Comparison of ENCODE assay signal across 19 cellular contexts in the genomic region with DNA sequence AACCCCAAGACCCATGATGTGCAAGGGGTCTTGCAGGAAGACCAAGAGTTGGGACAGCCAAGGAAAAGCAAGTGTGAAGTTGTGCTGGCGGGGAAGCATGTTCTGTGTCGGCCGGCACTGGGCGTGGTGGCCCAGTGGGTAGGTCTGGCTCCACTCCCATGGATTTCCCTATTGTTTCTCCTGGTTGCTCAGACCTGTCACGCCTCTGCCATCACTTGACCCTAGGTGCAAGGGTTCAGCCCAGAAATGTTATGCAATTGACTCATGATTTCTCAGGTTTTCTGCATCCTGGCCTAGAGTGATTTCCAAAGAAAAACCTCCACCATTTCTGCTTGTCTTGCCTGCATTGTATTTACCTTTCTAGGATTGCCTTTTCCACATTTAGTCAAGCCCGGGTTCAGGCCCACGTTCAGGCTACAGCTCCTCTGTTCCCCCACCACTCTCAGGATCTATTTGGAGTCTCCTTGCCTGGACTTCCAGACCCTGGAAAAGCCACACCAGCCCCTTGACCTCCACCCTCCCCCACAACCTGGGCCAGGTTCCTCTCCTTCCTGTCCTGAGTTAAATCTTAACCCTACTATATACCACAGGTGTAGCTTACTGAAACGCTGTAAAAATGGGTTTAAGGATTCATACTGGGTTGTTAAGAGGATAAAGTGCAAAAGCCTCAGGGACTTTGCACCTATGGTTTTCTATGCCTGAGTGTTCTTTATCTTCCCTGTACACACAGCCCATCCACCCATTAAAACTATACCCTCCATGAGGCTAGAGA. TPM values are rescaled to one million over a fixed set of nuclear protein-coding genes. Genes with fewer than 3 reads are reported as not detected.
A peak's percentile ranks its signal among the peaks of the same experiment; 100 is the strongest.
DNase-seq lines count a peak whose midpoint lies in the region; ATAC-seq, FAIRE-seq and TF ChIP-seq lines count a peak whose summit lies in the region.
"Had no signal": no experiment of that assay in that cellular context is flagged by ENCODE, and none has a peak within 500 bp of the region (broad histone marks: within the 10 kb centered on the region; RNA-seq: fewer than 3 reads in every experiment).

No MANE protein-coding gene starts in this region.

- peaks cover 2% of the 10 kb centered on the region for H3K4me1 Mint-ChIP-seq in progenitor cell of endocrine pancreas (ENCODE audit: low read depth)
- H3K4me1 Mint-ChIP-seq in activated T-helper 1 cell treated with anti-CD3 and anti-CD28 coated beads, Interleukin-12 subunit alpha, Interleukin-12 subunit beta, Interleukin-2, Interleukin-4 antibody, amounts not matched to agents 30 ng/mL and 10 ng/mL and 1 ng/mL, durations not matched to agents 14 hours and 24 hours and 36 hours (ENCODE audit: low read depth), result no peaks in the 10 kb centered on the region

- no peak for ATAC-seq in pancreas
- ATAC-seq: Right ventricle myocardium inferior had no signal

- TF ChIP-seq RAD21 in Ishikawa (IDR thresholded peaks at IDR 0.05; ENCODE audit: low read depth), result no peak

- no peak for TF ChIP-seq CTCF in bronchial epithelial cell (IDR thresholded peaks at IDR 0.05; ENCODE audit: insufficient read depth, low read length, severe bottlenecking)
- TF ChIP-seq CTCF in keratinocyte (optimal IDR thresholded peaks at IDR 0.05 in 1 of 3, IDR thresholded peaks at IDR 0.05 in 1 of 3, conservative IDR thresholded peaks at IDR 0.05 in 1 of 3; ENCODE audit: extremely low read depth in 1 of 3, insufficient read depth in 2 of 3, low read length in 3 of 3), result no peak
- TF ChIP-seq CTCF in progenitor cell of endocrine pancreas (IDR thresholded peaks at IDR 0.05; ENCODE audit: unreplicated experiment), result no peak
- TF ChIP-seq CTCF in pancreas (IDR thresholded peaks at IDR 0.05), result no peak

- no peaks in the 10 kb centered on the region for H3K36me3 Mint-ChIP-seq in progenitor cell of endocrine pancreas (ENCODE audit: insufficient read depth)
- no peaks in the 10 kb centered on the region for H3K36me3 Mint-ChIP-seq in activated T-helper 1 cell treated with anti-CD3 and anti-CD28 coated beads, Interleukin-12 subunit alpha, Interleukin-12 subunit beta, Interleukin-2, Interleukin-4 antibody, amounts not matched to agents 30 ng/mL and 10 ng/mL and 1 ng/mL, durations not matched to agents 14 hours and 24 hours and 36 hours (ENCODE audit: low read depth)
- H3K36me3 Mint-ChIP-seq: IgD-negative memory B cell had no signal

- H3K27ac Mint-ChIP-seq in progenitor cell of endocrine pancreas, result peak overlapping the region; percentile 57
- no peak overlapping the region for H3K27ac Mint-ChIP-seq in activated T-helper 1 cell treated with anti-CD3 and anti-CD28 coated beads, Interleukin-12 subunit alpha, Interleukin-12 subunit beta, Interleukin-2, Interleukin-4 antibody, amounts not matched to agents 30 ng/mL and 10 ng/mL and 1 ng/mL, durations not matched to agents 14 hours and 24 hours and 36 hours
- H3K27ac Mint-ChIP-seq: IgD-negative memory B cell had no signal

- no peak overlapping the region for H3K4me3 Mint-ChIP-seq in progenitor cell of endocrine pancreas (ENCODE audit: low read depth)
- H3K4me3 Mint-ChIP-seq in activated T-helper 1 cell treated with anti-CD3 and anti-CD28 coated beads, Interleukin-12 subunit alpha, Interleukin-12 subunit beta, Interleukin-2, Interleukin-4 antibody, amounts not matched to agents 30 ng/mL and 10 ng/mL and 1 ng/mL, durations not matched to agents 14 hours and 24 hours and 36 hours, result no peak overlapping the region
- H3K4me3 Mint-ChIP-seq: IgD-negative memory B cell had no signal

- H4K20me1 ChIP-seq in keratinocyte (ENCODE audit: control insufficient read depth, extremely low read depth, insufficient read depth, low read length), result no peaks in the 10 kb centered on the region

- H3K9me3 ChIP-seq in keratinocyte (ENCODE audit: control insufficient read depth, low read depth, low read length) (no peaks in the 10 kb centered on the region), pancreas (no peaks in the 10 kb centered on the region)

- intact Hi-C loops in activated T-helper 1 cell treated with anti-CD3 and anti-CD28 coated beads, Interleukin-12 subunit alpha, Interleukin-12 subunit beta, Interleukin-2, Interleukin-4 antibody, amounts not matched to agents 30 ng/mL and 10 ng/mL and 1 ng/mL, durations not matched to agents 14 hours and 24 hours and 36 hours (cut with micrococcal nuclease), result no loop called here
- intact Hi-C loops in pancreas (cut with DNase I), result no loop called here

- no peaks in the 10 kb centered on the region for H3K27me3 Mint-ChIP-seq in progenitor cell of endocrine pancreas
- H3K27me3 Mint-ChIP-seq in activated T-helper 1 cell treated with anti-CD3 and anti-CD28 coated beads, Interleukin-12 subunit alpha, Interleukin-12 subunit beta, Interleukin-2, Interleukin-4 antibody, amounts not matched to agents 30 ng/mL and 10 ng/mL and 1 ng/mL, durations not matched to agents 14 hours and 24 hours and 36 hours (ENCODE audit: insufficient read depth), result peaks cover 6% of the 10 kb centered on the region

- no peaks in the 10 kb centered on the region for H3K9me1 ChIP-seq in keratinocyte (ENCODE audit: control insufficient read depth, extremely low read depth, insufficient read depth, low read length)

- H3K4me1 ChIP-seq in keratinocyte (ENCODE audit: control insufficient read depth, extremely low read depth, insufficient read depth, low read length) (peaks cover 24% of the 10 kb centered on the region), pancreas (no peaks in the 10 kb centered on the region)

- FAIRE-seq in bronchial epithelial cell (lab: Jason Lieb, UNC) (peak; percentile 99), keratinocyte (lab: Jason Lieb, UNC) (peak; percentile 80), pancreas (lab: Jason Lieb, UNC) (no peak)
- FAIRE-seq: GM12891, GM18507, H1 had no signal

- H3K27ac ChIP-seq in keratinocyte (ENCODE audit: control insufficient read depth, insufficient read depth, low read length) (no peak overlapping the region), pancreas (no peak overlapping the region)

- 71 to 81% methylated on average over 8 of the region's 8 CpGs for WGBS in pancreas, 2 donors

- H3K9ac ChIP-seq in keratinocyte (ENCODE audit: control insufficient read depth, extremely low read depth, insufficient read depth, low read length), result no peak overlapping the region

- H3K9me3 Mint-ChIP-seq in progenitor cell of endocrine pancreas (ENCODE audit: low read depth), result no peaks in the 10 kb centered on the region
- H3K9me3 Mint-ChIP-seq in activated T-helper 1 cell treated with anti-CD3 and anti-CD28 coated beads, Interleukin-12 subunit alpha, Interleukin-12 subunit beta, Interleukin-2, Interleukin-4 antibody, amounts not matched to agents 30 ng/mL and 10 ng/mL and 1 ng/mL, durations not matched to agents 14 hours and 24 hours and 36 hours, result no peaks in the 10 kb centered on the region

- H3K27me3 ChIP-seq in bronchial epithelial cell (ENCODE audit: control insufficient read depth, insufficient read depth, low read length) (no peaks in the 10 kb centered on the region), keratinocyte (ENCODE audit: control insufficient read depth, extremely low read depth, insufficient read depth, low read length) (no peaks in the 10 kb centered on the region), pancreas (no peaks in the 10 kb centered on the region)

- dilution Hi-C loops in keratinocyte (cut with MboI; ENCODE audit: extremely low pct_ligation_motif_present, low sequenced_read_pairs), result no loop called here

- peak; percentile 78 for DNase-seq in bronchial epithelial cell (ENCODE audit: low read depth)
- DNase-seq in keratinocyte (ENCODE audit: low read depth, low spot score), result no peak
- no peak for DNase-seq in progenitor cell of endocrine pancreas (ENCODE audit: low spot score, unreplicated experiment)
- DNase-seq in activated T-helper 1 cell treated with anti-CD3 and anti-CD28 coated beads, Interleukin-12 subunit alpha, Interleukin-12 subunit beta, Interleukin-2, Interleukin-4 antibody, amounts not matched to agents 30 ng/mL and 10 ng/mL and 1 ng/mL, durations not matched to agents 14 hours and 24 hours and 36 hours (ENCODE audit: low spot score), result no peak
- no peak for DNase-seq in pancreas
- no peak for DNase-seq in DMS 273 (lab: John Stamatoyannopoulos, UW; ENCODE audit: unreplicated experiment)
- DNase-seq: C1 segment of cervical spinal cord, GF-D8, NCI-H187 treated with DMSO at 0.1 percent for 48 hours, NCI-H446 had no signal

- peak overlapping the region; percentile 45 for H3K4me2 ChIP-seq in keratinocyte (ENCODE audit: control insufficient read depth, extremely low read depth, insufficient read depth, low read depth, low read length)

- no peaks in the 10 kb centered on the region for H3K79me2 ChIP-seq in keratinocyte (ENCODE audit: control insufficient read depth, insufficient read depth, low read length)

- H3K36me3 ChIP-seq in bronchial epithelial cell (ENCODE audit: control insufficient read depth, insufficient read depth, low read length) (no peaks in the 10 kb centered on the region), keratinocyte (ENCODE audit: control insufficient read depth in 2 of 2, extremely low read depth in 1 of 2, insufficient read depth in 2 of 2, low read length in 2 of 2) (no peaks in the 10 kb centered on the region), pancreas (no peaks in the 10 kb centered on the region)

- H3K4me3 ChIP-seq in bronchial epithelial cell (ENCODE audit: low read depth, low read length), result no peak overlapping the region
- no peak overlapping the region for H3K4me3 ChIP-seq in keratinocyte (ENCODE audit: control insufficient read depth in 2 of 3, extremely low read depth in 1 of 3, insufficient read depth in 2 of 3, low read depth in 1 of 3, low read length in 3 of 3)
- no peak overlapping the region for H3K4me3 ChIP-seq in pancreas

- TF ChIP-seq EP300 in Ishikawa (IDR thresholded peaks at IDR 0.05; ENCODE audit: borderline replicate concordance), result no peak

- peak overlapping the region; percentile 53 for H2AFZ ChIP-seq in keratinocyte (ENCODE audit: control insufficient read depth, low read length)

RNA-seq across cellular contexts. Expression of a gene that starts 17.5 kb away (rescaled TPM):
- total RNA-seq in bronchial epithelial cell (0.53 and 1.3 TPM in 2 replicates), progenitor cell of endocrine pancreas (5.6 and 6.4 TPM in 2 replicates), pancreas (1 to 10 TPM; 1.2 to 6.2 (median 4.5) TPM)
- polyA plus RNA-seq in keratinocyte (0.13 to 0.50 TPM (median 0.33 TPM) in 3 replicates), pancreas (1 to 10 TPM; 2.4 to 8.3 TPM)
- polyA plus RNA-seq in keratinocyte (2011; ENCODE audit: low read depth), result 3.0 TPM
- 0.24 and 0.26 TPM in 2 replicates for polyA plus RNA-seq in keratinocyte (2011; cell fraction: cytosol; rRNA removed)
- polyA plus RNA-seq in keratinocyte (2011; cell fraction: nucleus; rRNA removed), result 3.3 and 4.7 TPM in 2 replicates
- 2.7 TPM in 1 of 2 replicates, not detected in the other for polyA plus RNA-seq in keratinocyte (2012; ENCODE audit: low replicate concordance)
- 0.46 TPM in 1 of 3 replicates, not detected in the others for polyA minus RNA-seq in keratinocyte
- 4.8 TPM for polyA minus RNA-seq in keratinocyte (2011; cell fraction: cytosol; rRNA and poly(A)+ RNA removed)
- polyA minus RNA-seq in keratinocyte (2011; cell fraction: nucleus; rRNA and poly(A)+ RNA removed), result 1.5 and 1.9 TPM in 2 replicates
- not detected in 2 replicates for total RNA-seq in activated T-helper 1 cell treated with anti-CD3 and anti-CD28 coated beads, Interleukin-12 subunit alpha, Interleukin-12 subunit beta, Interleukin-2, Interleukin-4 antibody, amounts not matched to agents 30 ng/mL and 10 ng/mL and 1 ng/mL, durations not matched to agents 14 hours and 24 hours and 36 hours
- total RNA-seq: A673, Daoy, H1 had no signal
- polyA plus RNA-seq: IgD-negative memory B cell had no signal

RNA-seq across cellular contexts. Expression of a gene that starts 39.0 kb away (rescaled TPM):
- 11.3 and 26.4 TPM in 2 replicates for total RNA-seq in bronchial epithelial cell
- 21.0 to 74.6 TPM (median 23.5 TPM) in 3 replicates for polyA plus RNA-seq in keratinocyte
- 61.0 TPM for polyA plus RNA-seq in keratinocyte (2011; ENCODE audit: low read depth)
- polyA plus RNA-seq in keratinocyte (2011; cell fraction: cytosol; rRNA removed), result 46.2 and 68.6 TPM in 2 replicates
- polyA plus RNA-seq in keratinocyte (2011; cell fraction: nucleus; rRNA removed), result 49.4 and 69.7 TPM in 2 replicates
- polyA plus RNA-seq in keratinocyte (2012; ENCODE audit: low replicate concordance), result 33.1 and 102 TPM in 2 replicates
- 10.5 to 37.4 TPM (median 11.6 TPM) in 3 replicates for polyA minus RNA-seq in keratinocyte
- 29.5 TPM for polyA minus RNA-seq in keratinocyte (2011; cell fraction: cytosol; rRNA and poly(A)+ RNA removed)
- 19.4 and 19.9 TPM in 2 replicates for polyA minus RNA-seq in keratinocyte (2011; cell fraction: nucleus; rRNA and poly(A)+ RNA removed)
- 0.98 TPM in 1 of 2 replicates, not detected in the other for total RNA-seq in progenitor cell of endocrine pancreas
- not detected in 2 replicates for total RNA-seq in activated T-helper 1 cell treated with anti-CD3 and anti-CD28 coated beads, Interleukin-12 subunit alpha, Interleukin-12 subunit beta, Interleukin-2, Interleukin-4 antibody, amounts not matched to agents 30 ng/mL and 10 ng/mL and 1 ng/mL, durations not matched to agents 14 hours and 24 hours and 36 hours
- under 1 TPM in 1 of 6 donors, not detected in 5; 0.40 TPM for total RNA-seq in pancreas
- polyA plus RNA-seq in pancreas, result not detected
- total RNA-seq: A673, Daoy, H1, LHCN-M2 had no signal
- polyA plus RNA-seq: H1, IgD-negative memory B cell had no signal

RNA-seq across cellular contexts. Expression of a gene that starts 42.1 kb away (rescaled TPM):
- total RNA-seq in bronchial epithelial cell, result not detected in 2 replicates
- not detected in 3 replicates for polyA plus RNA-seq in keratinocyte
- polyA plus RNA-seq in keratinocyte (2011; ENCODE audit: low read depth), result not detected
- polyA plus RNA-seq in keratinocyte (2011; cell fraction: cytosol; rRNA removed), result not detected in 2 replicates
- not detected in 2 replicates for polyA plus RNA-seq in keratinocyte (2011; cell fraction: nucleus; rRNA removed)
- not detected in 2 replicates for polyA plus RNA-seq in keratinocyte (2012; ENCODE audit: low replicate concordance)
- polyA minus RNA-seq in keratinocyte, result not detected in 3 replicates
- not detected for polyA minus RNA-seq in keratinocyte (2011; cell fraction: cytosol; rRNA and poly(A)+ RNA removed)
- not detected in 2 replicates for polyA minus RNA-seq in keratinocyte (2011; cell fraction: nucleus; rRNA and poly(A)+ RNA removed)
- total RNA-seq in progenitor cell of endocrine pancreas, result not detected in 2 replicates
- not detected in 2 replicates for total RNA-seq in activated T-helper 1 cell treated with anti-CD3 and anti-CD28 coated beads, Interleukin-12 subunit alpha, Interleukin-12 subunit beta, Interleukin-2, Interleukin-4 antibody, amounts not matched to agents 30 ng/mL and 10 ng/mL and 1 ng/mL, durations not matched to agents 14 hours and 24 hours and 36 hours
- 1 to 10 TPM in 4 of 6 donors, under 1 TPM in 2; 0.51 to 9.2 (median 4.7) TPM for total RNA-seq in pancreas
- polyA plus RNA-seq in pancreas, result 1 to 10 TPM; 1.3 to 2.4 TPM
- total RNA-seq: A673, Daoy, H1, LHCN-M2 had no signal
- polyA plus RNA-seq: H1 had no signal

RNA-seq across cellular contexts. Expression of a gene that starts 50.1 kb away (rescaled TPM):
- 12.6 and 24.6 TPM in 2 replicates for total RNA-seq in bronchial epithelial cell
- 44.0 to 69.5 TPM (median 53.7 TPM) in 3 replicates for polyA plus RNA-seq in keratinocyte
- polyA plus RNA-seq in keratinocyte (2011; ENCODE audit: low read depth), result 11.4 TPM
- 22.1 and 22.9 TPM in 2 replicates for polyA plus RNA-seq in keratinocyte (2011; cell fraction: cytosol; rRNA removed)
- polyA plus RNA-seq in keratinocyte (2011; cell fraction: nucleus; rRNA removed), result 355 and 414 TPM in 2 replicates
- polyA plus RNA-seq in keratinocyte (2012; ENCODE audit: low replicate concordance), result 23.7 and 33.5 TPM in 2 replicates
- 69.3 to 97.3 TPM (median 87.9 TPM) in 3 replicates for polyA minus RNA-seq in keratinocyte
- 90.4 TPM for polyA minus RNA-seq in keratinocyte (2011; cell fraction: cytosol; rRNA and poly(A)+ RNA removed)
- 120 and 138 TPM in 2 replicates for polyA minus RNA-seq in keratinocyte (2011; cell fraction: nucleus; rRNA and poly(A)+ RNA removed)
- 389 and 394 TPM in 2 replicates for total RNA-seq in progenitor cell of endocrine pancreas
- 139 and 140 TPM in 2 replicates for total RNA-seq in activated T-helper 1 cell treated with anti-CD3 and anti-CD28 coated beads, Interleukin-12 subunit alpha, Interleukin-12 subunit beta, Interleukin-2, Interleukin-4 antibody, amounts not matched to agents 30 ng/mL and 10 ng/mL and 1 ng/mL, durations not matched to agents 14 hours and 24 hours and 36 hours
- 10 to 100 TPM; 46.3 to 94.7 (median 56.8) TPM for total RNA-seq in pancreas
- 100 to 1,000 TPM in 1 of 2 donors, 10 to 100 TPM in 1; 78.4 to 131 TPM for polyA plus RNA-seq in pancreas
